Comparison of ENCODE assay signal across 8 cellular contexts in the genomic region with DNA sequence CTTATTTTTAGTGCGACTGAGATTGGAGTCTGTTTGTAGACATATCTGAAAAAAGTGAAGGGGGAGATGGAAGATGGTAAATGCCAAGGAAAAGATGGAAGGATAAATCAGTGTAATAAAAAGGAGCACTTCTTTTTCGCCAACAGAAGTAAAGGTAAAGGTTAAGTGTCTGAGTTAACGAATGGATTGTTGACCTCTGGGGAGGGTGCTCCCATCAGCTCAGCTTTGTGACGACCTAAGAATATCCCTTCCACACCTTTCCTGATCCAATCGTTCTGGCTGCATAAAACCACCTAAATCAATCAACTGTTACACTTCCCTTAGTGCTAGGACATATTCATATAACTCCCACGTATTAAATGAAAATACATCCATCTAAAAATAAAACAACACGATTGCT. TPM values are rescaled to one million over a fixed set of nuclear protein-coding genes. Genes with fewer than 3 reads are reported as not detected.
A peak's percentile ranks its signal among the peaks of the same experiment; 100 is the strongest.
DNase-seq lines count a peak whose midpoint lies in the region; ATAC-seq, FAIRE-seq and TF ChIP-seq lines count a peak whose summit lies in the region.

No MANE protein-coding gene starts in this region.

- FAIRE-seq in pancreas (lab: Jason Lieb, UNC): peak; percentile 5

- H3K4me3 ChIP-seq in DOHH2 (ENCODE audit: low read length): peak overlapping the region; percentile 96
- peak overlapping the region; percentile 73 to 96 for H3K4me3 ChIP-seq in Panc1 (ENCODE audit: low read depth in 2 of 2, low read length in 2 of 2)
- H3K4me3 ChIP-seq in fibroblast of lung (replicated peaks in 1 of 4; ENCODE audit: control extremely low read depth in 1 of 4, insufficient read depth in 1 of 4, low read depth in 3 of 4, low read length in 4 of 4): peak overlapping the region; percentile 40 to 96 (median 73)
- H3K4me3 ChIP-seq in pancreas: peak overlapping the region; percentile 53 to 76 (median 60)

- TF ChIP-seq CTCF in DOHH2 (IDR thresholded peaks at IDR 0.05; ENCODE audit: low read depth, low read length, poor library complexity, severe bottlenecking): no peak
- no peak for TF ChIP-seq CTCF in Panc1 (IDR thresholded peaks at IDR 0.05)
- no peak for TF ChIP-seq CTCF in fibroblast of lung (conservative IDR thresholded peaks at IDR 0.05 in 1 of 2, IDR thresholded peaks at IDR 0.05 in 1 of 2; ENCODE audit: low read depth in 1 of 2, low read length in 2 of 2)
- TF ChIP-seq CTCF in pancreas (IDR thresholded peaks at IDR 0.05): no peak

- H3K4me1 ChIP-seq in DOHH2 (ENCODE audit: control insufficient read depth, low read length): peaks cover 25% of the 10 kb centered on the region
- H3K4me1 ChIP-seq in Panc1 (ENCODE audit: control insufficient read depth, insufficient read depth, low read length): peaks cover 17% of the 10 kb centered on the region; the same call in 1 of the 2 replicates
- H3K4me1 ChIP-seq in fibroblast of lung (ENCODE audit: control insufficient read depth, extremely low read depth, insufficient read depth, low read length): peaks cover 3% of the 10 kb centered on the region
- H3K4me1 ChIP-seq in pancreas: peaks cover 10 to 34% (median 26%) of the 10 kb centered on the region in 3 donors

- DNase-seq in Panc1 (ENCODE audit: low read depth, low spot score): no peak
- no peak for DNase-seq in fibroblast of lung (ENCODE audit: low read depth in 2 of 2)
- no peak for DNase-seq in pancreas
- no peak for DNase-seq in glomerular visceral epithelial cell (ENCODE audit: extremely low spot score)
- no peak for DNase-seq in dedifferentiated amniotic fluid mesenchymal stem cell (ENCODE audit: extremely low spot score)
- DNase-seq in activated CD4-positive, alpha-beta T cell treated with anti-CD3 and anti-CD28 coated beads, Interleukin-2, amount 50 U/mL, for 4 hours: no peak

- peaks cover 7% of the 10 kb centered on the region; the same call in 1 of the 2 replicates for H3F3A ChIP-seq in DOHH2 (ENCODE audit: control insufficient read depth, insufficient read depth)

- in situ Hi-C loops in Panc1 (cut with HindIII; ENCODE audit: low pct_unique_long_range_greater_than_20kb, low sequenced_read_pairs): no loop called here

- no peaks in the 10 kb centered on the region for H3K27me3 ChIP-seq in DOHH2 (ENCODE audit: control insufficient read depth, low read length)
- no peaks in the 10 kb centered on the region for H3K27me3 ChIP-seq in Panc1 (ENCODE audit: control insufficient read depth, insufficient read depth, low read length)
- no peaks in the 10 kb centered on the region for H3K27me3 ChIP-seq in fibroblast of lung (ENCODE audit: control insufficient read depth, insufficient read depth, low read length)
- no peaks in the 10 kb centered on the region for H3K27me3 ChIP-seq in pancreas

- ATAC-seq in Panc1 (no peak), pancreas (peak in 2 of 4 donors; percentile 12 to 21), GM18505 (IDR thresholded peaks at IDR 0.05; ENCODE audit: unreplicated experiment) (no peak)

- H3K4me2 ChIP-seq in DOHH2 (ENCODE audit: low read length) (peak overlapping the region; percentile 93), fibroblast of lung (ENCODE audit: extremely low read depth, insufficient read depth, low read length) (peak overlapping the region; percentile 54)

- CTCF ChIA-PET in Panc1 (lab: Charles Lee): interaction anchor here (0.6 kb wide), 1 partner anchor 44 kb away, joined by 3 read pairs; no protein-coding TSS in a partner anchor

- H4K20me1 ChIP-seq in DOHH2 (ENCODE audit: control insufficient read depth, insufficient read depth, low read depth, low read length) (no peaks in the 10 kb centered on the region), fibroblast of lung (ENCODE audit: control insufficient read depth, extremely low read depth, insufficient read depth, low read length) (no peaks in the 10 kb centered on the region)

- H3K9ac ChIP-seq in fibroblast of lung (ENCODE audit: insufficient read depth, low read length): peak overlapping the region; percentile 99

- H3K36me3 ChIP-seq in DOHH2 (ENCODE audit: control insufficient read depth, low read length) (peaks cover 40% of the 10 kb centered on the region), Panc1 (ENCODE audit: control insufficient read depth, insufficient read depth, low read length) (peaks cover 12% of the 10 kb centered on the region), fibroblast of lung (ENCODE audit: control insufficient read depth, insufficient read depth, low read length) (peaks cover 2% of the 10 kb centered on the region), pancreas (no peaks in the 10 kb centered on the region)

- 4 to 5% methylated on average over 7 of the region's 7 CpGs for WGBS in pancreas, 2 donors

- H3K9me3 ChIP-seq in DOHH2 (ENCODE audit: control insufficient read depth, insufficient read depth, low read length): no peaks in the 10 kb centered on the region
- H3K9me3 ChIP-seq in Panc1 (ENCODE audit: control insufficient read depth, insufficient read depth, low read depth, low read length): no peaks in the 10 kb centered on the region
- no peaks in the 10 kb centered on the region for H3K9me3 ChIP-seq in fibroblast of lung (ENCODE audit: control insufficient read depth, insufficient read depth, low read depth, low read length)
- no peaks in the 10 kb centered on the region for H3K9me3 ChIP-seq in pancreas

- H3K9me2 ChIP-seq in DOHH2 (replicated peaks; ENCODE audit: control insufficient read depth, low read length): no peaks in the 10 kb centered on the region

- no peak overlapping the region for H2AFZ ChIP-seq in fibroblast of lung (ENCODE audit: low read length)

- no peak for TF ChIP-seq POLR2A in GM18505 (IDR thresholded peaks at IDR 0.05; ENCODE audit: borderline replicate concordance, extremely low read depth, insufficient read depth, insufficient read length)

- peak overlapping the region; percentile 65 for H3K27ac ChIP-seq in DOHH2 (ENCODE audit: low read depth, low read length)
- peak overlapping the region; percentile 100 for H3K27ac ChIP-seq in Panc1 (ENCODE audit: low read length)
- peak overlapping the region; percentile 100 for H3K27ac ChIP-seq in fibroblast of lung (ENCODE audit: insufficient read depth, low read length)
- peak overlapping the region; percentile 93 to 98 (median 98) for H3K27ac ChIP-seq in pancreas

- BruUV-seq in Panc1 (replicated peaks; lab: Mats Ljungman, UMichigan): no TSS peak

- H3K79me2 ChIP-seq in DOHH2 (ENCODE audit: control insufficient read depth, low read length) (peaks cover 61% of the 10 kb centered on the region), fibroblast of lung (ENCODE audit: control insufficient read depth, insufficient read depth, low read length) (peaks cover 45% of the 10 kb centered on the region)

- POLR2A ChIA-PET in Panc1 (lab: Charles Lee): no interaction called here

- intact Hi-C loops in Panc1 (cut with micrococcal nuclease; ENCODE audit: unreplicated experiment): no loop called here
- intact Hi-C loops in pancreas (cut with DNase I): no loop called here

RNA-seq across cellular contexts. Expression of a gene that starts 0.8 kb away (rescaled TPM):
- total RNA-seq in Panc1 (2021; ENCODE audit: unreplicated experiment): 6.2 TPM
- 6.5 TPM for polyA plus RNA-seq in Panc1 (2012; ENCODE audit: insufficient read length)
- 3.9 and 9.6 TPM in 2 replicates for total RNA-seq in fibroblast of lung
- 3.5 and 4.0 TPM in 2 replicates for polyA plus RNA-seq in fibroblast of lung
- polyA plus RNA-seq in fibroblast of lung (2012): 2.0 and 2.4 TPM in 2 replicates
- polyA minus RNA-seq in fibroblast of lung (ENCODE audit: low replicate concordance): 1.4 and 1.6 TPM in 2 replicates
- total RNA-seq in pancreas: 1 to 10 TPM; 4.7 to 8.5 (median 5.4) TPM
- polyA plus RNA-seq in pancreas: 10 to 100 TPM in 1 of 2 donors, 1 to 10 TPM in 1; 7.4 to 11.3 TPM

RNA-seq across cellular contexts. Expression of a gene that starts 1.0 kb away (rescaled TPM):
- total RNA-seq in Panc1 (2021; ENCODE audit: unreplicated experiment) (35.2 TPM), fibroblast of lung (66.8 and 81.1 TPM in 2 replicates), pancreas (10 to 100 TPM in 4 of 6 donors, 1 to 10 TPM in 2; 6.5 to 16.4 (median 11.8) TPM)
- polyA plus RNA-seq in Panc1 (2012; ENCODE audit: insufficient read length): 32.3 TPM
- polyA plus RNA-seq in fibroblast of lung (41.8 and 46.5 TPM in 2 replicates), pancreas (1 to 10 TPM; 3.8 to 8.7 TPM)
- 34.5 and 39.2 TPM in 2 replicates for polyA plus RNA-seq in fibroblast of lung (2012)
- 9.8 and 20.6 TPM in 2 replicates for polyA minus RNA-seq in fibroblast of lung (ENCODE audit: low replicate concordance)

RNA-seq across cellular contexts. Expression of a gene that starts 39.8 kb away (rescaled TPM):
- total RNA-seq in Panc1 (2021; ENCODE audit: unreplicated experiment) (111 TPM), fibroblast of lung (234 and 236 TPM in 2 replicates), pancreas (10 to 100 TPM; 24.0 to 36.4 (median 29.1) TPM)
- polyA plus RNA-seq in Panc1 (2012; ENCODE audit: insufficient read length): 191 TPM
- polyA plus RNA-seq in fibroblast of lung (269 and 372 TPM in 2 replicates), pancreas (10 to 100 TPM; 26.9 to 41.1 TPM)
- 184 and 240 TPM in 2 replicates for polyA plus RNA-seq in fibroblast of lung (2012)
- 12.4 and 13.1 TPM in 2 replicates for polyA minus RNA-seq in fibroblast of lung (ENCODE audit: low replicate concordance)
